In the genomic region with DNA sequence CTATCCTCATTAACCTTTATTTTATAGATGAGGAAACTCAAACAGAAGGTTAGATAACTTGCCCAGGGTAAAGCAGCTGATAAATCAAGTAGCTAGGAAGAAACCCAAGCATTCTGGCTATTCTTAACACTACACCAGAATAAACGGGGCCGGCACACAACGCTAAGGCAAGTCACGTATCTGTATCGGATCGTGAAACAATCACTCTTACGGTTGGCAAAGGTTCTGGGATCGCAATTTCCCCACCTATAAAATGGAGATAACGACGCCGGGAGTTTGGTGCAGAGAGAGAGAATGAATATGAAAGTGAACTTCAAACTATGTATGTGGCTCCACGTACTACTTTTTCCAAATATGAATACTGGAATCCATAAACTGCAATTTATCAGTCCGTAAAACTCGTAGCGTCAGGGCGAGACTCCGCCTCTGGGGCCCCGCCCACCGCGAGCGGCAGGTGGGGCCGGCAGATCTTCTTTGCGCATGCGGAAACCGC, we compare ENCODE assay signal across 8 cellular contexts.
DNase-seq lines count a peak whose midpoint lies in the region; ATAC-seq lines count a peak whose summit lies in the region.

No MANE protein-coding gene starts in this region.

- peak overlapping the region; percentile 82 for H3K27ac ChIP-seq in epithelial cell of prostate
- H3K27ac ChIP-seq in muscle layer of colon (ENCODE audit: low read depth, low read length) = peak overlapping the region; percentile 100

- H3K27me3 ChIP-seq in muscle layer of colon (ENCODE audit: control insufficient read depth in 1 of 2, insufficient read depth in 2 of 2, low read length in 2 of 2) = no peaks in the 10 kb centered on the region

- H3K4me3 ChIP-seq in muscle layer of colon (ENCODE audit: low read depth in 1 of 2, low read length in 2 of 2) = peak overlapping the region; percentile 89 to 90

- DNase-seq in AG20443 (ENCODE audit: low spot score) (peak; percentile 99), NCI-H526 treated with DMSO at 0.1 percent for 48 hours (lab: John Stamatoyannopoulos, UW) (peak; percentile 87), epithelial cell of prostate (ENCODE audit: low read depth, low spot score) (no peak)
- peak; percentile 54 for DNase-seq in activated CD8-positive, alpha-beta memory T cell treated with anti-CD3 and anti-CD28 coated beads, Interleukin-2, amount 50 U/mL, for 1 hour (ENCODE audit: extremely low read depth)
- DNase-seq in stimulated activated CD8-positive, alpha-beta memory T cell treated with anti-CD3 and anti-CD28 coated beads, Interleukin-7, amount 100 ng/mL, for 4 hours (ENCODE audit: low read depth in 2 of 2) = peak; percentile 81 to 86

- peaks cover 20% of the 10 kb centered on the region for H3K4me1 ChIP-seq in muscle layer of colon (ENCODE audit: insufficient read depth, low read length)

- peak; percentile 87 for ATAC-seq in GM19035 (IDR thresholded peaks at IDR 0.05; ENCODE audit: unreplicated experiment)
- peak; percentile 91 for ATAC-seq in HG03342 (IDR thresholded peaks at IDR 0.05; ENCODE audit: unreplicated experiment)

- peak overlapping the region; percentile 84 for H3K9ac ChIP-seq in muscle layer of colon (ENCODE audit: low read length)

- H3K9me3 ChIP-seq in muscle layer of colon (ENCODE audit: low read length) = no peaks in the 10 kb centered on the region

- H3K36me3 ChIP-seq in muscle layer of colon (ENCODE audit: insufficient read depth, low read length) = no peaks in the 10 kb centered on the region
